Comparison of ENCODE assay signal across 14 cellular contexts in genomic region chr3:77041156-77041696, GRCh38. TPM values are rescaled to one million over a fixed set of nuclear protein-coding genes. Genes with fewer than 3 reads are reported as not detected.
DNase-seq lines count a peak whose midpoint lies in the region; ATAC-seq and TF ChIP-seq lines count a peak whose summit lies in the region.
"Had no signal": no experiment of that assay in that cellular context is flagged by ENCODE, and none has a peak within 500 bp of the region (broad histone marks: within the 10 kb centered on the region; RNA-seq: fewer than 3 reads in every experiment).

No MANE protein-coding gene starts in this region.

- peak overlapping the region; percentile 47 for H3K4me3 ChIP-seq in cardiac muscle cell
- no peak overlapping the region for H3K4me3 ChIP-seq in adipocyte (ENCODE audit: low read length)
- H3K4me3 ChIP-seq in iPS-20b (ENCODE audit: low read length): peak overlapping the region; percentile 95
- H3K4me3 ChIP-seq in upper lobe of right lung: peak overlapping the region; percentile 54
- no peak overlapping the region for H3K4me3 ChIP-seq in mammary epithelial cell (replicated peaks in 1 of 3; ENCODE audit: insufficient read depth in 1 of 3, low read depth in 2 of 3, low read length in 3 of 3)

- DNase-seq in cardiac muscle cell (ENCODE audit: low read depth in 1 of 2, low spot score in 1 of 2) (no peak), Right ventricle myocardium superior (no peak), adipocyte (ENCODE audit: low read depth) (peak; percentile 50), upper lobe of right lung (no peak), mammary epithelial cell (no peak), glomerular visceral epithelial cell (ENCODE audit: extremely low spot score) (no peak)
- DNase-seq: activated CD4-positive, CD25-positive, alpha-beta regulatory T cell; activated naive CD8-positive, alpha-beta T cell treated with anti-CD3 and anti-CD28 coated beads, Interleukin-2, amount 10 ng/mL, durations not matched to agents 7 days and 5 days; NCI-H1417 treated with DMSO at 0.1 percent for 48 hours; NK-92 treated with Interleukin-12 subunit alpha and Interleukin-12 subunit beta, amount 100 ng/mL, for 24 hours; stimulated activated CD4-positive, alpha-beta T cell treated with anti-CD3 and anti-CD28 coated beads, Interleukin-1b, Interleukin-23, amount 100 ng/mL, for 48 hours had no signal

- TF ChIP-seq CTCF in cardiac muscle cell (IDR thresholded peaks at IDR 0.05; ENCODE audit: low read depth, low read length) (no peak), upper lobe of right lung (IDR thresholded peaks at IDR 0.05) (no peak), mammary epithelial cell (conservative IDR thresholded peaks at IDR 0.05 in 1 of 2, IDR thresholded peaks at IDR 0.05 in 1 of 2; ENCODE audit: extremely low read depth in 1 of 2, insufficient read depth in 1 of 2, low read depth in 1 of 2, low read length in 2 of 2) (no peak)

- CTCF ChIA-PET in mammary epithelial cell (lab: Charles Lee; ENCODE audit: low non-redundant PET): no interaction called here

- no TSS peak for BruUV-seq in mammary epithelial cell (replicated peaks; lab: Mats Ljungman, UMichigan)

- H3K27ac ChIP-seq in cardiac muscle cell: no peak overlapping the region
- no peak overlapping the region for H3K27ac ChIP-seq in iPS-20b (ENCODE audit: low read length)
- no peak overlapping the region for H3K27ac ChIP-seq in upper lobe of right lung
- no peak overlapping the region for H3K27ac ChIP-seq in mammary epithelial cell (ENCODE audit: insufficient read depth, low read depth, low read length)
- H3K27ac ChIP-seq: esophagus muscularis mucosa had no signal

- dilution Hi-C loops in mammary epithelial cell (cut with HindIII; ENCODE audit: low sequenced_read_pairs): no loop called here

- H3K9me3 ChIP-seq in cardiac muscle cell (ENCODE audit: low read depth) (no peaks in the 10 kb centered on the region), adipocyte (ENCODE audit: control insufficient read depth, low read length) (no peaks in the 10 kb centered on the region), iPS-20b (ENCODE audit: insufficient read depth, low read depth, low read length) (no peaks in the 10 kb centered on the region), upper lobe of right lung (no peaks in the 10 kb centered on the region), mammary epithelial cell (replicated peaks; ENCODE audit: insufficient read depth, low read length) (no peaks in the 10 kb centered on the region)
- H3K9me3 ChIP-seq: esophagus muscularis mucosa had no signal

- ATAC-seq in Right ventricle myocardium superior (ENCODE audit: poor library complexity): no peak
- ATAC-seq in upper lobe of right lung: no peak
- ATAC-seq in GM18520 (IDR thresholded peaks at IDR 0.05; ENCODE audit: unreplicated experiment): no peak

- H3K36me3 ChIP-seq in cardiac muscle cell (no peaks in the 10 kb centered on the region), adipocyte (ENCODE audit: control insufficient read depth, insufficient read depth, low read length, severe bottlenecking) (no peaks in the 10 kb centered on the region), iPS-20b (ENCODE audit: insufficient read depth, low read depth, low read length) (no peaks in the 10 kb centered on the region), upper lobe of right lung (no peaks in the 10 kb centered on the region), mammary epithelial cell (ENCODE audit: insufficient read depth, low read length) (no peaks in the 10 kb centered on the region)
- H3K36me3 ChIP-seq: esophagus muscularis mucosa had no signal

- H4K20me1 ChIP-seq in mammary epithelial cell (ENCODE audit: insufficient read depth, low read length): no peaks in the 10 kb centered on the region

- H3K4me1 ChIP-seq in cardiac muscle cell (ENCODE audit: low read depth) (no peaks in the 10 kb centered on the region), adipocyte (ENCODE audit: control insufficient read depth, insufficient read depth, low read length) (peaks cover 11% of the 10 kb centered on the region), iPS-20b (ENCODE audit: insufficient read depth, low read length) (peaks cover 12% of the 10 kb centered on the region; the same call in 1 of the 2 replicates), upper lobe of right lung (no peaks in the 10 kb centered on the region), mammary epithelial cell (ENCODE audit: insufficient read depth, low read length) (peaks cover 7% of the 10 kb centered on the region)

- H3K27me3 ChIP-seq in cardiac muscle cell (peaks cover 15% of the 10 kb centered on the region), adipocyte (replicated peaks; ENCODE audit: control insufficient read depth, insufficient read depth, low read length) (peaks cover 37% of the 10 kb centered on the region), iPS-20b (ENCODE audit: insufficient read depth, low read length) (peaks cover 35% of the 10 kb centered on the region), upper lobe of right lung (peaks cover 36% of the 10 kb centered on the region), mammary epithelial cell (ENCODE audit: insufficient read depth, low read length) (peaks cover 15% of the 10 kb centered on the region)

- H3K79me2 ChIP-seq in mammary epithelial cell (ENCODE audit: insufficient read depth, low read length): no peaks in the 10 kb centered on the region

- in situ Hi-C loops in mammary epithelial cell (cut with MboI; ENCODE audit: low sequenced_read_pairs in 2 of 2): loop anchor here (25.0 kb wide), 2 partner anchors 221 to 1596 kb away; no protein-coding TSS in a partner anchor

- intact Hi-C loops in Right ventricle myocardium superior (cut with DNase I) (loop anchor here (10.0 kb wide), 1 partner anchor 1604 kb away; no protein-coding TSS in a partner anchor), upper lobe of right lung (cut with DNase I) (loop anchor here (10.0 kb wide), 1 partner anchor 214 kb away; no protein-coding TSS in a partner anchor), mammary epithelial cell (cut with micrococcal nuclease) (no loop called here)

- H2AFZ ChIP-seq in mammary epithelial cell (ENCODE audit: low read depth, low read length): no peak overlapping the region

- 86% methylated on average over 6 of the region's 6 CpGs for WGBS in mammary epithelial cell (ENCODE audit: low coverage, missing lambda C conversion rate)

- no peak overlapping the region for H3K4me2 ChIP-seq in mammary epithelial cell (ENCODE audit: insufficient read depth, low read depth, low read length)

- no peak overlapping the region for H3K9ac ChIP-seq in adipocyte (ENCODE audit: low read length)
- H3K9ac ChIP-seq in iPS-20b (ENCODE audit: low read depth, low read length): no peak overlapping the region
- no peak overlapping the region for H3K9ac ChIP-seq in mammary epithelial cell (ENCODE audit: insufficient read depth, low read length)

RNA-seq across cellular contexts. Expression of gene ROBO2, which starts 1.3 kb away (rescaled TPM):
- total RNA-seq in cardiac muscle cell: 39.4 and 47.1 TPM in 2 replicates
- 13.5 and 18.6 TPM in 2 replicates for polyA plus RNA-seq in cardiac muscle cell
- total RNA-seq in Right ventricle myocardium superior: 0.11 TPM
- 27.1 TPM for total RNA-seq in upper lobe of right lung
- under 1 TPM in 1 of 2 donors, not detected in 1; 0.67 TPM for total RNA-seq in mammary epithelial cell
- not detected for polyA plus RNA-seq in mammary epithelial cell
- polyA minus RNA-seq in mammary epithelial cell: not detected
- total RNA-seq: activated naive CD8-positive, alpha-beta T cell treated with anti-CD3 and anti-CD28 coated beads, Interleukin-2, amount 10 ng/mL, durations not matched to agents 7 days and 5 days had no signal

Comparison
In these comparisons a context has a peak if more than half of its experiments do, and no peak if none do; other contexts are left out.
1. RNA of gene ROBO2, which starts 1.3 kb away (total RNA-seq): 39.4 to 47.1 TPM in cardiac muscle cell and 27.1 TPM in upper lobe of right lung (single experiment); 0.67 TPM in mammary epithelial cell and 0.11 TPM in Right ventricle myocardium superior (single experiment); every median in the first group is over 10 times any median in the second.
2. H3K4me3 ChIP-seq: peak in cardiac muscle cell (single experiment), iPS-20b (single experiment) and upper lobe of right lung (single experiment); none in adipocyte (single experiment) and mammary epithelial cell (0 of 3).